ENCODE assay signal across 24 cellular contexts in genomic region chr2:230011617-230012016, GRCh38. TPM values are rescaled to one million over a fixed set of nuclear protein-coding genes. Genes with fewer than 3 reads are reported as not detected.
DNase-seq lines count a peak whose midpoint lies in the region; ATAC-seq and TF ChIP-seq lines count a peak whose summit lies in the region.
"Had no signal": no experiment of that assay in that cellular context is flagged by ENCODE, and none has a peak within 500 bp of the region (broad histone marks: within the 10 kb centered on the region; RNA-seq: fewer than 3 reads in every experiment).

No MANE protein-coding gene starts in this region.

- TF ChIP-seq CTCF in astrocyte of the spinal cord (IDR thresholded peaks at IDR 0.05; ENCODE audit: low read depth, low read length): no peak
- no peak for TF ChIP-seq CTCF in nephron progenitor cell (IDR thresholded peaks at IDR 0.05)
- no peak for TF ChIP-seq CTCF in lower leg skin (IDR thresholded peaks at IDR 0.05)

- no peak for TF ChIP-seq POLR2A in lower leg skin (IDR thresholded peaks at IDR 0.05)

- peak; percentile 35 for DNase-seq in AG08396 (ENCODE audit: low spot score)
- DNase-seq in H4 (ENCODE audit: low spot score): peak; percentile 29
- peak; percentile 46 for DNase-seq in astrocyte of the spinal cord (ENCODE audit: low read depth, low spot score)
- peak; percentile 57 for DNase-seq in iris pigment epithelial cell (ENCODE audit: low read depth)
- no peak for DNase-seq in nephron progenitor cell
- DNase-seq in NCI-H524 treated with DMSO at 0.1 percent for 48 hours (lab: John Stamatoyannopoulos, UW): no peak
- DNase-seq in lower leg skin (ENCODE audit: low spot score in 2 of 2): no peak
- DNase-seq: activated B cell treated with CpG ODN at 0.5 μM for 24 hours; activated naive CD4-positive, alpha-beta T cell treated with anti-CD3 and anti-CD28 coated beads for 36 hours; amygdala; colonic mucosa; effector memory CD8-positive, alpha-beta T cell; erythroblast; islet precursor cell; naive thymus-derived CD8-positive, alpha-beta T cell; NCI-H1417; NCI-H2081 treated with DMSO at 0.1 percent for 48 hours; NCI-H82; retina; spleen; T-helper 1 cell; transverse colon had no signal

- intact Hi-C loops in lower leg skin (cut with DNase I; ENCODE audit: low total_unique reads): no loop called here

- no peak overlapping the region for H3K4me3 Mint-ChIP-seq in nephron progenitor cell
- H3K4me3 Mint-ChIP-seq: activated B cell treated with CpG ODN at 0.5 μM for 24 hours; activated naive CD4-positive, alpha-beta T cell treated with anti-CD3 and anti-CD28 coated beads for 36 hours; CD14-positive monocyte; effector memory CD8-positive, alpha-beta T cell; naive thymus-derived CD8-positive, alpha-beta T cell had no signal

- H3K27ac Mint-ChIP-seq in nephron progenitor cell: no peak overlapping the region
- H3K27ac Mint-ChIP-seq: activated B cell treated with CpG ODN at 0.5 μM for 24 hours; activated naive CD4-positive, alpha-beta T cell treated with anti-CD3 and anti-CD28 coated beads for 36 hours; CD14-positive monocyte; effector memory CD8-positive, alpha-beta T cell; naive thymus-derived CD8-positive, alpha-beta T cell had no signal

- H3K9me3 Mint-ChIP-seq in nephron progenitor cell: peaks cover 16% of the 10 kb centered on the region
- H3K9me3 Mint-ChIP-seq: activated B cell treated with CpG ODN at 0.5 μM for 24 hours; activated naive CD4-positive, alpha-beta T cell treated with anti-CD3 and anti-CD28 coated beads for 36 hours; effector memory CD8-positive, alpha-beta T cell had no signal

- H3K36me3 Mint-ChIP-seq in nephron progenitor cell (ENCODE audit: low read depth): peaks cover 27% of the 10 kb centered on the region
- H3K36me3 Mint-ChIP-seq: CD14-positive monocyte had no signal

- H3K4me3 ChIP-seq in astrocyte of the spinal cord (ENCODE audit: low read depth, low read length) (no peak overlapping the region), lower leg skin (ENCODE audit: low read depth, poor library complexity, severe bottlenecking) (no peak overlapping the region)
- H3K4me3 ChIP-seq: colonic mucosa, spleen, transverse colon had no signal

- H3K27me3 Mint-ChIP-seq in nephron progenitor cell (ENCODE audit: low read depth, poor library complexity): peaks cover 4% of the 10 kb centered on the region
- H3K27me3 Mint-ChIP-seq: activated B cell treated with CpG ODN at 0.5 μM for 24 hours; effector memory CD8-positive, alpha-beta T cell; naive thymus-derived CD8-positive, alpha-beta T cell had no signal

- H3K4me1 Mint-ChIP-seq in nephron progenitor cell: peaks cover 4% of the 10 kb centered on the region

- WGBS in lower leg skin, 2 donors: 94 to 100% methylated on average over 1 of the region's 1 CpG

- no peak for ATAC-seq in HG03378 (IDR thresholded peaks at IDR 0.05; ENCODE audit: unreplicated experiment)
- ATAC-seq: effector memory CD8-positive, alpha-beta T cell; naive thymus-derived CD8-positive, alpha-beta T cell had no signal

- in situ Hi-C loops in astrocyte of the spinal cord (cut with HindIII; ENCODE audit: low sequenced_read_pairs): no loop called here

RNA-seq across cellular contexts. Expression of gene SLC16A14, which starts 57.1 kb away (rescaled TPM):
- 0.82 and 2.5 TPM in 2 replicates for total RNA-seq in H4 (2014; rRNA removed; shearing (Covaris generic))
- total RNA-seq in lower leg skin: 1 to 10 TPM; 5.2 to 9.9 (median 7.9) TPM

Comparison
In these comparisons a context has a peak if more than half of its experiments do, and no peak if none do; other contexts are left out.
1. DNase-seq: peak in AG08396 (single experiment), H4 (single experiment), astrocyte of the spinal cord (single experiment) and iris pigment epithelial cell (single experiment); none in nephron progenitor cell (single experiment), NCI-H524 treated with DMSO at 0.1 percent for 48 hours (single experiment) and lower leg skin (0 of 2).